ENCODE assay signal across 1 cellular context in the genomic region with DNA sequence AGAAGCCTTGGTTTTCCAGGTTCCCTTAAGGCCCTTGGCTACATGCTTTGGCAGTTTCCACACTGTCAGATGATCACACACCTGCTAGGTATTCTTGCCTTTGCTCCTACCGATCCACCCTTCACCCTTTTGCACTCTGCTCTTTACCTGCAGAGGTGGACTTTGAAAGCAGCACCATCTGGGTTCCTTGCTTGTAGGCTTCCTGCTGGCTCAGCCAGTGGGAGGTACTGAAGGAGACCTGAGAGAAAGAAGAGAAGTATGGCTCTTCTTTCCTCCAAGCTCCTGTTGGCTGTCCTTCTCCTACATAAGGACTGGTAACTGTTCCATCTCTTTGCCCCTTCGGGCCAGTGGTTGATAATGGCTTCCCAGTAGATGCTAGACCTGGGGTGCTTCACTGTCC.
TF ChIP-seq lines count a peak whose summit lies in the region.

No MANE protein-coding gene starts in this region.

TF ChIP-seq in GM23338, 12 proteins besides CTCF, POLR2A, EP300 and RAD21 (continued from another document):
- TF ChIP-seq, protein P1, sequence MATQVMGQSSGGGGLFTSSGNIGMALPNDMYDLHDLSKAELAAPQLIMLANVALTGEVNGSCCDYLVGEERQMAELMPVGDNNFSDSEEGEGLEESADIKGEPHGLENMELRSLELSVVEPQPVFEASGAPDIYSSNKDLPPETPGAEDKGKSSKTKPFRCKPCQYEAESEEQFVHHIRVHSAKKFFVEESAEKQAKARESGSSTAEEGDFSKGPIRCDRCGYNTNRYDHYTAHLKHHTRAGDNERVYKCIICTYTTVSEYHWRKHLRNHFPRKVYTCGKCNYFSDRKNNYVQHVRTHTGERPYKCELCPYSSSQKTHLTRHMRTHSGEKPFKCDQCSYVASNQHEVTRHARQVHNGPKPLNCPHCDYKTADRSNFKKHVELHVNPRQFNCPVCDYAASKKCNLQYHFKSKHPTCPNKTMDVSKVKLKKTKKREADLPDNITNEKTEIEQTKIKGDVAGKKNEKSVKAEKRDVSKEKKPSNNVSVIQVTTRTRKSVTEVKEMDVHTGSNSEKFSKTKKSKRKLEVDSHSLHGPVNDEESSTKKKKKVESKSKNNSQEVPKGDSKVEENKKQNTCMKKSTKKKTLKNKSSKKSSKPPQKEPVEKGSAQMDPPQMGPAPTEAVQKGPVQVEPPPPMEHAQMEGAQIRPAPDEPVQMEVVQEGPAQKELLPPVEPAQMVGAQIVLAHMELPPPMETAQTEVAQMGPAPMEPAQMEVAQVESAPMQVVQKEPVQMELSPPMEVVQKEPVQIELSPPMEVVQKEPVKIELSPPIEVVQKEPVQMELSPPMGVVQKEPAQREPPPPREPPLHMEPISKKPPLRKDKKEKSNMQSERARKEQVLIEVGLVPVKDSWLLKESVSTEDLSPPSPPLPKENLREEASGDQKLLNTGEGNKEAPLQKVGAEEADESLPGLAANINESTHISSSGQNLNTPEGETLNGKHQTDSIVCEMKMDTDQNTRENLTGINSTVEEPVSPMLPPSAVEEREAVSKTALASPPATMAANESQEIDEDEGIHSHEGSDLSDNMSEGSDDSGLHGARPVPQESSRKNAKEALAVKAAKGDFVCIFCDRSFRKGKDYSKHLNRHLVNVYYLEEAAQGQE (IDR thresholded peaks at IDR 0.05; ENCODE audit: unreplicated experiment) = no peak
- no peak for TF ChIP-seq EZH2 (IDR thresholded peaks at IDR 0.05; ENCODE audit: low read depth, unreplicated experiment)
- TF ChIP-seq, protein P2, sequence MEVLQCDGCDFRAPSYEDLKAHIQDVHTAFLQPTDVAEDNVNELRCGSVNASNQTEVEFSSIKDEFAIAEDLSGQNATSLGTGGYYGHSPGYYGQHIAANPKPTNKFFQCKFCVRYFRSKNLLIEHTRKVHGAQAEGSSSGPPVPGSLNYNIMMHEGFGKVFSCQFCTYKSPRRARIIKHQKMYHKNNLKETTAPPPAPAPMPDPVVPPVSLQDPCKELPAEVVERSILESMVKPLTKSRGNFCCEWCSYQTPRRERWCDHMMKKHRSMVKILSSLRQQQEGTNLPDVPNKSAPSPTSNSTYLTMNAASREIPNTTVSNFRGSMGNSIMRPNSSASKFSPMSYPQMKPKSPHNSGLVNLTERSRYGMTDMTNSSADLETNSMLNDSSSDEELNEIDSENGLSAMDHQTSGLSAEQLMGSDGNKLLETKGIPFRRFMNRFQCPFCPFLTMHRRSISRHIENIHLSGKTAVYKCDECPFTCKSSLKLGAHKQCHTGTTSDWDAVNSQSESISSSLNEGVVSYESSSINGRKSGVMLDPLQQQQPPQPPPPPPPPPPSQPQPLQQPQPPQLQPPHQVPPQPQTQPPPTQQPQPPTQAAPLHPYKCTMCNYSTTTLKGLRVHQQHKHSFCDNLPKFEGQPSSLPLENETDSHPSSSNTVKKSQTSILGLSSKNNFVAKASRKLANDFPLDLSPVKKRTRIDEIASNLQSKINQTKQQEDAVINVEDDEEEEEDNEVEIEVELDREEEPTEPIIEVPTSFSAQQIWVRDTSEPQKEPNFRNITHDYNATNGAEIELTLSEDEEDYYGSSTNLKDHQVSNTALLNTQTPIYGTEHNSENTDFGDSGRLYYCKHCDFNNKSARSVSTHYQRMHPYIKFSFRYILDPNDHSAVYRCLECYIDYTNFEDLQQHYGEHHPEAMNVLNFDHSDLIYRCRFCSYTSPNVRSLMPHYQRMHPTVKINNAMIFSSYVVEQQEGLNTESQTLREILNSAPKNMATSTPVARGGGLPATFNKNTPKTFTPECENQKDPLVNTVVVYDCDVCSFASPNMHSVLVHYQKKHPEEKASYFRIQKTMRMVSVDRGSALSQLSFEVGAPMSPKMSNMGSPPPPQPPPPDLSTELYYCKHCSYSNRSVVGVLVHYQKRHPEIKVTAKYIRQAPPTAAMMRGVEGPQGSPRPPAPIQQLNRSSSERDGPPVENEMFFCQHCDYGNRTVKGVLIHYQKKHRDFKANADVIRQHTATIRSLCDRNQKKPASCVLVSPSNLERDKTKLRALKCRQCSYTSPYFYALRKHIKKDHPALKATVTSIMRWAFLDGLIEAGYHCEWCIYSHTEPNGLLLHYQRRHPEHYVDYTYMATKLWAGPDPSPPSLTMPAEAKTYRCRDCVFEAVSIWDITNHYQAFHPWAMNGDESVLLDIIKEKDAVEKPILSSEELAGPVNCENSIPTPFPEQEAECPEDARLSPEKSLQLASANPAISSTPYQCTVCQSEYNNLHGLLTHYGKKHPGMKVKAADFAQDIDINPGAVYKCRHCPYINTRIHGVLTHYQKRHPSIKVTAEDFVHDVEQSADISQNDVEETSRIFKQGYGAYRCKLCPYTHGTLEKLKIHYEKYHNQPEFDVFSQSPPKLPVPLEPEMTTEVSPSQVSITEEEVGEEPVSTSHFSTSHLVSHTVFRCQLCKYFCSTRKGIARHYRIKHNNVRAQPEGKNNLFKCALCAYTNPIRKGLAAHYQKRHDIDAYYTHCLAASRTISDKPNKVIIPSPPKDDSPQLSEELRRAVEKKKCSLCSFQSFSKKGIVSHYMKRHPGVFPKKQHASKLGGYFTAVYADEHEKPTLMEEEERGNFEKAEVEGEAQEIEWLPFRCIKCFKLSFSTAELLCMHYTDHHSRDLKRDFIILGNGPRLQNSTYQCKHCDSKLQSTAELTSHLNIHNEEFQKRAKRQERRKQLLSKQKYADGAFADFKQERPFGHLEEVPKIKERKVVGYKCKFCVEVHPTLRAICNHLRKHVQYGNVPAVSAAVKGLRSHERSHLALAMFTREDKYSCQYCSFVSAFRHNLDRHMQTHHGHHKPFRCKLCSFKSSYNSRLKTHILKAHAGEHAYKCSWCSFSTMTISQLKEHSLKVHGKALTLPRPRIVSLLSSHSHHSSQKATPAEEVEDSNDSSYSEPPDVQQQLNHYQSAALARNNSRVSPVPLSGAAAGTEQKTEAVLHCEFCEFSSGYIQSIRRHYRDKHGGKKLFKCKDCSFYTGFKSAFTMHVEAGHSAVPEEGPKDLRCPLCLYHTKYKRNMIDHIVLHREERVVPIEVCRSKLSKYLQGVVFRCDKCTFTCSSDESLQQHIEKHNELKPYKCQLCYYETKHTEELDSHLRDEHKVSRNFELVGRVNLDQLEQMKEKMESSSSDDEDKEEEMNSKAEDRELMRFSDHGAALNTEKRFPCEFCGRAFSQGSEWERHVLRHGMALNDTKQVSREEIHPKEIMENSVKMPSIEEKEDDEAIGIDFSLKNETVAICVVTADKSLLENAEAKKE (CRISPR knock-in tag; IDR thresholded peaks at IDR 0.05) = no peak
